Comparison of ENCODE assay signal across 1 cellular context in genomic region chr1:25568834-25569598, GRCh38.
TF ChIP-seq lines count a peak whose summit lies in the region.

No MANE protein-coding gene starts in this region.

TF ChIP-seq in WTC11, 78 proteins besides CTCF, POLR2A, EP300 and RAD21 (continued from another document):
- TF ChIP-seq STAT6 (CRISPR knock-in tag; conservative IDR thresholded peaks at IDR 0.05; ENCODE audit: low read depth) (no peak), ATF3 (CRISPR knock-in tag; conservative IDR thresholded peaks at IDR 0.05) (no peak), NFYB (CRISPR knock-in tag; conservative IDR thresholded peaks at IDR 0.05; ENCODE audit: low read depth) (no peak), ETV6 (CRISPR knock-in tag; IDR thresholded peaks at IDR 0.05) (no peak), MYBL2 (CRISPR knock-in tag; IDR thresholded peaks at IDR 0.05) (no peak), ZNF232 (CRISPR knock-in tag; IDR thresholded peaks at IDR 0.05) (no peak), ZNF396 (CRISPR knock-in tag; IDR thresholded peaks at IDR 0.05; ENCODE audit: borderline replicate concordance) (no peak)
